30 cellular contexts compared by ENCODE assay signal in the genomic region with DNA sequence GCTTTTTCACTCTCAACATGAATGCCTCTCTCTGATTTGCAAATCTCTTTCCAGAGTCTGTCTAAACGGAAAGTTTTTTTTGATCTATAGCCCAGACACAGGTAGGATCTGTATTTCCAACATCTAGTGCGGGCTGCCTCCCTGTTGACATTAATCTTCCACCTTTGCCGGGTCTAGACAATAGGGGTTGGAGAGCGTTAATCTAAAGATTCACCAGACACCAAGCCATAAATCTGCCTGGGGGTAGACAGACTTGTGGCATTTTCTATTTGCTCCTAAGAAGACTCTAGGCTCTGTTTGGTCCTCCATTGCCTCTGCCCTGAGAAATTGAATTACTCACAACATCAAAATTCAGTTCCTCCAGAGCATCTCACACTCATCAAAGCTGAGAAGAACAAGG.
"Had no signal": no experiment of that assay in that cellular context is flagged by ENCODE, and none has a peak within 500 bp of the region (broad histone marks: within the 10 kb centered on the region; RNA-seq: fewer than 3 reads in every experiment).

No MANE protein-coding gene starts in this region.

- H3K9me3 ChIP-seq: adrenal gland had no signal

- H3K27me3 ChIP-seq: adrenal gland, body of pancreas, brain microvascular endothelial cell, breast epithelium had no signal

- H3K36me3 ChIP-seq: adrenal gland, brain microvascular endothelial cell, breast epithelium had no signal

- H3K4me3 ChIP-seq: adrenal gland, body of pancreas, breast epithelium had no signal

- H3K4me1 ChIP-seq: adrenal gland, body of pancreas, breast epithelium had no signal

- H3K27ac ChIP-seq: adrenal gland, body of pancreas, brain microvascular endothelial cell, breast epithelium, VCaP had no signal

- DNase-seq: activated B cell treated with CpG ODN at 0.5 μM for 24 hours; activated CD4-positive, alpha-beta memory T cell treated with anti-CD3 and anti-CD28 coated beads for 36 hours; activated CD4-positive, alpha-beta T cell treated with anti-CD3 and anti-CD28 coated beads for 4 hours; activated CD4-positive, alpha-beta T cell treated with anti-CD3 and anti-CD28 coated beads, Interleukin-2, amount 10 ng/mL, durations not matched to agents 24 days and 14 days; activated CD4-positive, alpha-beta T cell treated with anti-CD3 and anti-CD28 coated beads, Interleukin-2, amount 50 U/mL, for 1 hour; activated CD4-positive, alpha-beta T cell treated with anti-CD3 and anti-CD28 coated beads, Interleukin-2, amount 50 U/mL, for 4 hours; activated CD4-positive, CD25-positive, alpha-beta regulatory T cell treated with anti-CD3 and anti-CD28 coated beads, Interleukin-2, amount 50 U/mL, for 72 hours; activated CD8-positive, alpha-beta memory T cell treated with anti-CD3 and anti-CD28 coated beads, Interleukin-2, amount 50 U/mL, for 4 hours; activated CD8-positive, alpha-beta T cell treated with anti-CD3 and anti-CD28 coated beads for 36 hours; activated effector memory CD4-positive, alpha-beta T cell treated with anti-CD3 and anti-CD28 coated beads, Interleukin-2, amount 50 U/mL, for 16 hours; activated gamma-delta T cell treated with Interleukin-2 at 50 U/mL for 16 hours; activated naive CD4-positive, alpha-beta T cell; activated naive CD4-positive, alpha-beta T cell treated with anti-CD3 and anti-CD28 coated beads for 36 hours; activated naive CD4-positive, alpha-beta T cell treated with anti-CD3 and anti-CD28 coated beads, Interleukin-2, amount 50 U/mL, for 16 hours; activated naive CD8-positive, alpha-beta T cell treated with anti-CD3 and anti-CD28 coated beads for 36 hours; activated T-cell treated with anti-CD3 and anti-CD28 coated beads for 4 hours; activated T-cell treated with anti-CD3 and anti-CD28 coated beads, Interleukin-2, amount 50 U/mL, for 1 hour; activated T-cell treated with anti-CD3 and anti-CD28 coated beads, Interleukin-2, amount 50 U/mL, for 4 hours; activated T-cell treated with anti-CD3 and anti-CD28 coated beads, Interleukin-2, amount 50 U/mL, for 72 hours; adrenal gland; amniotic stem cell; aorta; body of pancreas; brain microvascular endothelial cell; central memory CD4-positive, alpha-beta T cell; T-helper 1 cell; T-helper 2 cell; T-helper 9 cell had no signal
